In the genomic region with DNA sequence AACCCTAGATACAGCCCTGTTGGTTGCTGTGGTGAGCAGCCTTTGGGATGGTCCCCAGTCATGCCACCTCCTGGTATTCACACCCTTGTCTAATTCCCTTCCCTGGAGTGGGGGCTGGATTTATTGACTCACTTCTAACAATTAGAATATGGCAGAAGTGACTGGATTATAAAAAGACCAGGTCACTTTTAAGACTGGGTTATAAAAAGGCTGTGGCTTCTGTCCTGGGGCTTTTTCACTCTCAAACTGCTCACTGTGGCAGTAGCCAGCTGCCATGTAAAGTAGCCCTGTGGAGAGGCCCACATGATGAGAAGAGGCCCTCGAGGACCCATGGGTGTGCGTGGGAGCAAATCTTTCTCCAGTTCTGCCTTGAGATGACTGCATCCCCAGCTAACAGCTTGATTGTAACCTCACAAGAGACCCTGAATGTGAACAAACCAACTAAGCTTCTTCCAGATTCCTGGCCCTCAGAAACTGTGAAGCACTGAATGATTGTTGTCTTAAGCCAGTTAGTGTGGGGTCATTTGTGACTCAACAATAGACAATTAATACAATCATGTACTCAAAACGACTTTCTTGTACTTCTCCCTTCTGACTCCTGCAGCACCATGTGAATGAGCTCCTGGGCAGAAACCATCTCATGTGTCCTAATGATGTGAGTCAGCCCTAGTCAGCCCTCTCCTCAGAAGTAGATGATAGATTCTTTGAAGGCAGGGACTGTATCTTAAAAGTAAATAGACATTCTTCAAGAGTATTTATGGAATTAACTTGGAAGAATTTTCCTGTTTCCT, we compare ENCODE assay signal across 1 cellular context.
TF ChIP-seq lines count a peak whose summit lies in the region.

No MANE protein-coding gene starts in this region.

TF ChIP-seq in K562, 482 proteins besides CTCF, POLR2A, EP300 and RAD21 (continued from another document):
- TF ChIP-seq RCOR1 (IDR thresholded peaks at IDR 0.05; ENCODE audit: borderline replicate concordance in 1 of 2, low read depth in 2 of 2, low read length in 2 of 2): no peak
- TF ChIP-seq, protein P1, sequence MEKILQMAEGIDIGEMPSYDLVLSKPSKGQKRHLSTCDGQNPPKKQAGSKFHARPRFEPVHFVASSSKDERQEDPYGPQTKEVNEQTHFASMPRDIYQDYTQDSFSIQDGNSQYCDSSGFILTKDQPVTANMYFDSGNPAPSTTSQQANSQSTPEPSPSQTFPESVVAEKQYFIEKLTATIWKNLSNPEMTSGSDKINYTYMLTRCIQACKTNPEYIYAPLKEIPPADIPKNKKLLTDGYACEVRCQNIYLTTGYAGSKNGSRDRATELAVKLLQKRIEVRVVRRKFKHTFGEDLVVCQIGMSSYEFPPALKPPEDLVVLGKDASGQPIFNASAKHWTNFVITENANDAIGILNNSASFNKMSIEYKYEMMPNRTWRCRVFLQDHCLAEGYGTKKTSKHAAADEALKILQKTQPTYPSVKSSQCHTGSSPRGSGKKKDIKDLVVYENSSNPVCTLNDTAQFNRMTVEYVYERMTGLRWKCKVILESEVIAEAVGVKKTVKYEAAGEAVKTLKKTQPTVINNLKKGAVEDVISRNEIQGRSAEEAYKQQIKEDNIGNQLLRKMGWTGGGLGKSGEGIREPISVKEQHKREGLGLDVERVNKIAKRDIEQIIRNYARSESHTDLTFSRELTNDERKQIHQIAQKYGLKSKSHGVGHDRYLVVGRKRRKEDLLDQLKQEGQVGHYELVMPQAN (IDR thresholded peaks at IDR 0.05; ENCODE audit: borderline replicate concordance): no peak
